ENCODE assay signal across 13 cellular contexts in genomic region chr6:121651420-121651819, GRCh38.
DNase-seq lines count a peak whose midpoint lies in the region; ATAC-seq and TF ChIP-seq lines count a peak whose summit lies in the region.
"Had no signal": no experiment of that assay in that cellular context is flagged by ENCODE, and none has a peak within 500 bp of the region (broad histone marks: within the 10 kb centered on the region; RNA-seq: fewer than 3 reads in every experiment).

No MANE protein-coding gene starts in this region.

- peaks cover 0 to 4% (median 0%) of the 10 kb centered on the region in 11 donors for H3K9me3 Mint-ChIP-seq in naive thymus-derived CD4-positive, alpha-beta T cell
- H3K9me3 Mint-ChIP-seq: brain had no signal

- H3K27me3 Mint-ChIP-seq in naive thymus-derived CD4-positive, alpha-beta T cell: no peaks in the 10 kb centered on the region
- H3K27me3 Mint-ChIP-seq: brain had no signal

- peak; percentile 12 for DNase-seq in Daoy (ENCODE audit: low read depth)
- peak; percentile 34 for DNase-seq in HCEC 1CT
- DNase-seq in brain microvascular endothelial cell: peak; percentile 22
- DNase-seq in naive thymus-derived CD4-positive, alpha-beta T cell: peak in 7 of 9 donors; percentile 12 to 77 (median 63)
- no peak for DNase-seq in NCI-H82 (lab: John Stamatoyannopoulos, UW)
- DNase-seq in dorsolateral prefrontal cortex: no peak
- DNase-seq: kidney glomerular epithelial cell, NCI-H1417, NCI-H345, PC-3 had no signal

- POLR2A ChIA-PET in naive thymus-derived CD4-positive, alpha-beta T cell (lab: Charles Lee): interaction anchor here (0.6 kb wide), 1 partner anchor 95 kb away, joined by 3 read pairs; no protein-coding TSS in a partner anchor

- H3K27ac Mint-ChIP-seq in naive thymus-derived CD4-positive, alpha-beta T cell: peak overlapping the region; percentile 39 to 91 (median 83)
- H3K27ac Mint-ChIP-seq: brain, WTC11 had no signal

- CTCF ChIA-PET in naive thymus-derived CD4-positive, alpha-beta T cell (lab: Charles Lee): no interaction called here

- H3K4me3 ChIP-seq in brain microvascular endothelial cell (ENCODE audit: low read depth, low read length): no peak overlapping the region
- H3K4me3 ChIP-seq in naive thymus-derived CD4-positive, alpha-beta T cell (ENCODE audit: low read length): no peak overlapping the region
- no peak overlapping the region for H3K4me3 ChIP-seq in dorsolateral prefrontal cortex

- peak overlapping the region; percentile 6 to 80 (median 66) for H3K4me3 Mint-ChIP-seq in naive thymus-derived CD4-positive, alpha-beta T cell
- H3K4me3 Mint-ChIP-seq: brain, WTC11 had no signal

- no peaks in the 10 kb centered on the region for H3K9me3 ChIP-seq in naive thymus-derived CD4-positive, alpha-beta T cell (ENCODE audit: control insufficient read depth in 2 of 3, low read length in 3 of 3)

- H3K27ac ChIP-seq in brain microvascular endothelial cell (peak overlapping the region; percentile 69), dorsolateral prefrontal cortex (peak overlapping the region in 1 of 59 donors; percentile 46)
- H3K27ac ChIP-seq in naive thymus-derived CD4-positive, alpha-beta T cell (ENCODE audit: low read depth, low read length): peak overlapping the region; percentile 55

- peak; percentile 91 for ATAC-seq in naive thymus-derived CD4-positive, alpha-beta T cell
- no peak for ATAC-seq in HG03039 (IDR thresholded peaks at IDR 0.05; ENCODE audit: unreplicated experiment)
- ATAC-seq: PC-3, WTC11 had no signal

- intact Hi-C loops in naive thymus-derived CD4-positive, alpha-beta T cell (cut with micrococcal nuclease): loop anchor here in 1 of 2 donors (1.0 to 5.0 kb wide), 4 partner anchors 21 to 319 kb away; partner anchors contain the start of gene TBC1D32
- intact Hi-C loops in dorsolateral prefrontal cortex (cut with DNase I): no loop called here

- in situ Hi-C loops in brain microvascular endothelial cell (cut with HindIII; ENCODE audit: low pct_ligation_motif_present, low sequenced_read_pairs): no loop called here

- peaks cover 2 to 6% (median 4%) of the 10 kb centered on the region in 5 donors for H3K36me3 Mint-ChIP-seq in naive thymus-derived CD4-positive, alpha-beta T cell
- H3K36me3 Mint-ChIP-seq: brain had no signal

- TF ChIP-seq CTCF in brain microvascular endothelial cell (IDR thresholded peaks at IDR 0.05; ENCODE audit: low read depth, low read length, missing control alignments) (no peak), dorsolateral prefrontal cortex (IDR thresholded peaks at IDR 0.05 in 54 of 56, conservative IDR thresholded peaks at IDR 0.05 in 2 of 56; ENCODE audit: low read depth in 1 of 56, partially characterized antibody in 56 of 56) (no peak)

- H3K36me3 ChIP-seq in brain microvascular endothelial cell (replicated peaks): no peaks in the 10 kb centered on the region
- no peaks in the 10 kb centered on the region for H3K36me3 ChIP-seq in naive thymus-derived CD4-positive, alpha-beta T cell (ENCODE audit: control insufficient read depth in 2 of 3, insufficient read depth in 3 of 3, low read length in 3 of 3)

- H3K4me1 ChIP-seq in naive thymus-derived CD4-positive, alpha-beta T cell (ENCODE audit: control insufficient read depth in 2 of 2, insufficient read depth in 2 of 2, low read length in 2 of 2): peaks cover 0 to 29% of the 10 kb centered on the region in 2 donors

- H3K27me3 ChIP-seq in brain microvascular endothelial cell (replicated peaks) (no peaks in the 10 kb centered on the region), dorsolateral prefrontal cortex (no peaks in the 10 kb centered on the region)
- no peaks in the 10 kb centered on the region for H3K27me3 ChIP-seq in naive thymus-derived CD4-positive, alpha-beta T cell (ENCODE audit: control insufficient read depth in 2 of 2, insufficient read depth in 2 of 2, low read length in 2 of 2)

- H3K4me1 Mint-ChIP-seq in naive thymus-derived CD4-positive, alpha-beta T cell: peaks cover 16 to 69% (median 46%) of the 10 kb centered on the region in 7 donors
- H3K4me1 Mint-ChIP-seq: brain had no signal

Comparison
In these comparisons a context has a peak if more than half of its experiments do, and no peak if none do; other contexts are left out.
1. DNase-seq: peak in Daoy (single experiment), HCEC 1CT (single experiment), brain microvascular endothelial cell (single experiment) and naive thymus-derived CD4-positive, alpha-beta T cell (7 of 9); none in NCI-H82 (single experiment) and dorsolateral prefrontal cortex (0 of 10).